8 cellular contexts compared by ENCODE assay signal in the genomic region with DNA sequence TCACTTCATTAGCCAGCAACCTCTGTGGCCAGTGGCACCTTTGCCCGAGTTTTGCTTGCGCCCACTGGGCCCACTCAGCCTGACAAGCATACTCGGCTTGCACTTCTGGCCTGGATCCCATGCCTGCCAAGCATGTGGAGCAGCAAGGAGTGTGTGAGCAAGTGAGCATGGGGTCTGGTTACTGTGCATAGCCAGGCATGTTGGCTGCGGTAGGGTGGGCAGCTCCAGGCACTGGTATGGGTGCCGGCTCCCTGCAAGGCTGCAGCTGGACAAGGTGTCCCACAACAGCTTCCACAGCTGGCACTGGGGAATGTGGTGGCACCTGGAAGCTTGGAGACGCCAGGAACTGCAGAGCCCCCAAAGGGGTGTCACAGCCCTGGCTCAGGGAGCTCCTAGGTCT.
"Had no signal": no experiment of that assay in that cellular context is flagged by ENCODE, and none has a peak within 500 bp of the region (broad histone marks: within the 10 kb centered on the region; RNA-seq: fewer than 3 reads in every experiment).

No MANE protein-coding gene starts in this region.

- H3K27ac Mint-ChIP-seq: GM23338, HFFc6, IgD-negative memory B cell had no signal

- H3K4me2 ChIP-seq: GM23338 had no signal

- H3K36me3 ChIP-seq: HAP-1 had no signal

- H3K27me3 Mint-ChIP-seq: IgD-negative memory B cell had no signal

- H3K9me3 Mint-ChIP-seq: IgD-negative memory B cell had no signal

- ATAC-seq: GM23338, HCT116, HepG2 had no signal

- H3K4me1 ChIP-seq: HAP-1 had no signal

- DNase-seq: H7, HFFc6 had no signal

- H3K4me1 Mint-ChIP-seq: GM23338, IgD-negative memory B cell had no signal

- H2AFZ ChIP-seq: GM23338 had no signal

- H3K4me3 ChIP-seq: GM23338, HAP-1 had no signal

- FAIRE-seq: HepG2 had no signal

- H3K36me3 Mint-ChIP-seq: IgD-negative memory B cell had no signal

- H3K4me3 Mint-ChIP-seq: GM23338, HFFc6, IgD-negative memory B cell had no signal

- H3K9me3 ChIP-seq: HAP-1 had no signal

- H3K27ac ChIP-seq: HL-60 had no signal
